11 cellular contexts compared by ENCODE assay signal in the genomic region with DNA sequence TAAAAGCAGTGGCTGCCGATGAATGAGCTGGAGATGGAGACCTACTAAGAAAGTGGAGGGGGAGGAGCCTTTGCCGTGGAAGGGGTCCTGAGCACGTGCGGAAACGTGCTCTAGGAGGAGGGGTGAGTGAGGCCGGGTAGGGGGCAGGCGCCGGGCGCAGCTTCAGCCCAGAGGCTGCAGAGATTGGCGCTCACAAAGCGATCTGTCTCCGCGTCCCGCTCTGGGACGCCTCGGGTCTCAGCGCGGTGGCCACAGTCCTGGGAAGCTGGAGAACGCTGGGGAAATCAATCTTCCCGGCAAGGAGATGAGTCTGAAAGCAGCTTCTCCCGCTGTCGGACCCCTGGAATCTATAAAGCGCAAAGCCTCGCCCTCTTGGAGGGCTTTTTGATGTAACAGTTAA. TPM values are rescaled to one million over a fixed set of nuclear protein-coding genes. Genes with fewer than 3 reads are reported as not detected.
DNase-seq lines count a peak whose midpoint lies in the region; ATAC-seq and TF ChIP-seq lines count a peak whose summit lies in the region.
"Had no signal": no experiment of that assay in that cellular context is flagged by ENCODE, and none has a peak within 500 bp of the region (broad histone marks: within the 10 kb centered on the region; RNA-seq: fewer than 3 reads in every experiment).

No MANE protein-coding gene starts in this region.

- H3K4me1 Mint-ChIP-seq in activated naive CD8-positive, alpha-beta T cell treated with anti-CD3 and anti-CD28 coated beads for 36 hours, result peaks cover 2% of the 10 kb centered on the region
- peaks cover 2% of the 10 kb centered on the region for H3K4me1 Mint-ChIP-seq in activated CD8-positive, alpha-beta T cell treated with anti-CD3 and anti-CD28 coated beads for 36 hours (ENCODE audit: low read depth)

- H3K27me3 ChIP-seq in stomach, result peaks cover 0 to 37% (median 28%) of the 10 kb centered on the region in 3 donors

- H3K9me3 Mint-ChIP-seq in activated naive CD8-positive, alpha-beta T cell treated with anti-CD3 and anti-CD28 coated beads for 36 hours, result no peaks in the 10 kb centered on the region
- H3K9me3 Mint-ChIP-seq in activated CD8-positive, alpha-beta T cell treated with anti-CD3 and anti-CD28 coated beads for 36 hours, result no peaks in the 10 kb centered on the region

- H3K27ac ChIP-seq in stomach, result peak overlapping the region in 3 of 5 donors; percentile 62 to 79 (median 65)

- TF ChIP-seq POLR2A in stomach (IDR thresholded peaks at IDR 0.05) (no peak), lower leg skin (IDR thresholded peaks at IDR 0.05) (no peak)

- TF ChIP-seq CTCF in GM20000 (IDR thresholded peaks at IDR 0.05; ENCODE audit: extremely low read depth, missing control alignments) (no peak), stomach (IDR thresholded peaks at IDR 0.05) (no peak), lower leg skin (IDR thresholded peaks at IDR 0.05) (no peak)
- no peak for TF ChIP-seq CTCF in activated CD8-positive, alpha-beta T cell treated with anti-CD3 and anti-CD28 coated beads for 36 hours (IDR thresholded peaks at IDR 0.05)

- intact Hi-C loops in stomach (cut with DNase I; ENCODE audit: low total_unique reads) (no loop called here), lower leg skin (cut with DNase I; ENCODE audit: low total_unique reads) (no loop called here)
- intact Hi-C loops in activated CD8-positive, alpha-beta T cell treated with anti-CD3 and anti-CD28 coated beads for 36 hours (cut with micrococcal nuclease), result loop anchor here (10.0 kb wide), 1 partner anchor 131 kb away; no protein-coding TSS in a partner anchor

- no peaks in the 10 kb centered on the region for H3K36me3 ChIP-seq in stomach

- peaks cover 0 to 17% (median 7%) of the 10 kb centered on the region in 4 donors for H3K9me3 ChIP-seq in stomach

- no peak for ATAC-seq in activated CD8-positive, alpha-beta T cell treated with anti-CD3 and anti-CD28 coated beads for 36 hours

- peak overlapping the region; percentile 46 to 54 (median 50) for H3K4me3 ChIP-seq in stomach
- H3K4me3 ChIP-seq in lower leg skin (ENCODE audit: low read depth, poor library complexity, severe bottlenecking), result no peak overlapping the region

- peaks cover 78% of the 10 kb centered on the region for H3K27me3 Mint-ChIP-seq in activated naive CD8-positive, alpha-beta T cell treated with anti-CD3 and anti-CD28 coated beads for 36 hours
- H3K27me3 Mint-ChIP-seq in activated CD8-positive, alpha-beta T cell treated with anti-CD3 and anti-CD28 coated beads for 36 hours, result peaks cover 37% of the 10 kb centered on the region

- H3K36me3 Mint-ChIP-seq in activated naive CD8-positive, alpha-beta T cell treated with anti-CD3 and anti-CD28 coated beads for 36 hours, result no peaks in the 10 kb centered on the region
- no peaks in the 10 kb centered on the region for H3K36me3 Mint-ChIP-seq in activated CD8-positive, alpha-beta T cell treated with anti-CD3 and anti-CD28 coated beads for 36 hours (ENCODE audit: low read depth)
- H3K36me3 Mint-ChIP-seq: IgD-negative memory B cell had no signal

- POLR2A ChIA-PET in activated CD8-positive, alpha-beta T cell treated with anti-CD3 and anti-CD28 coated beads for 36 hours (lab: Charles Lee), result no interaction called here

- DNase-seq in GM20000 (ENCODE audit: low spot score) (peak; percentile 38), iPS-NIHi11 (ENCODE audit: low spot score) (peak; percentile 45), stomach (no peak), DMS79 (lab: John Stamatoyannopoulos, UW) (no peak), lower leg skin (ENCODE audit: low spot score in 2 of 2) (no peak), GDM1 (lab: John Stamatoyannopoulos, UW) (no peak)
- DNase-seq in activated naive CD8-positive, alpha-beta T cell treated with anti-CD3 and anti-CD28 coated beads for 36 hours, result no peak
- DNase-seq in activated CD8-positive, alpha-beta T cell treated with anti-CD3 and anti-CD28 coated beads for 36 hours, result no peak
- DNase-seq: activated gamma-delta T cell treated with Interleukin-2 at 50 U/mL for 16 hours, SHP77 treated with DMSO at 0.1 percent for 48 hours had no signal

- WGBS in stomach, 5 donors, result 4 to 23% (median 7%) methylated on average over 13 to 24 of the region's 24 CpGs
- WGBS in lower leg skin, 2 donors, result 1 to 24% methylated on average over 16 to 24 of the region's 24 CpGs

- no peak for TF ChIP-seq EP300 in stomach (IDR thresholded peaks at IDR 0.05)

- no peak overlapping the region for H3K27ac Mint-ChIP-seq in activated naive CD8-positive, alpha-beta T cell treated with anti-CD3 and anti-CD28 coated beads for 36 hours
- no peak overlapping the region for H3K27ac Mint-ChIP-seq in activated CD8-positive, alpha-beta T cell treated with anti-CD3 and anti-CD28 coated beads for 36 hours
- H3K27ac Mint-ChIP-seq: IgD-negative memory B cell had no signal

- H3K4me3 Mint-ChIP-seq in activated naive CD8-positive, alpha-beta T cell treated with anti-CD3 and anti-CD28 coated beads for 36 hours, result peak overlapping the region; percentile 29
- no peak overlapping the region for H3K4me3 Mint-ChIP-seq in activated CD8-positive, alpha-beta T cell treated with anti-CD3 and anti-CD28 coated beads for 36 hours
- H3K4me3 Mint-ChIP-seq: IgD-negative memory B cell had no signal

- peaks cover 0 to 16% (median 12%) of the 10 kb centered on the region in 4 donors for H3K4me1 ChIP-seq in stomach

- CTCF ChIA-PET in activated CD8-positive, alpha-beta T cell treated with anti-CD3 and anti-CD28 coated beads for 36 hours (lab: Charles Lee), result interaction anchor here (1.4 kb wide), 1 partner anchor 11 kb away, joined by 3 read pairs; no protein-coding TSS in a partner anchor

RNA-seq across cellular contexts. Expression of a gene that starts 0.5 kb away (rescaled TPM):
- not detected for total RNA-seq in activated naive CD8-positive, alpha-beta T cell treated with anti-CD3 and anti-CD28 coated beads for 36 hours
- total RNA-seq in stomach (10 to 100 TPM in 3 of 5 donors, 1 to 10 TPM in 2; 8.5 to 26.4 (median 19.1) TPM), lower leg skin (1 to 10 TPM; 2.7 to 9.1 (median 4.3) TPM)
- polyA plus RNA-seq in stomach, result 1 to 10 TPM; 2.2 to 6.9 (median 3.9) TPM
- total RNA-seq in activated CD8-positive, alpha-beta T cell treated with anti-CD3 and anti-CD28 coated beads for 36 hours, result not detected

Comparison
In these comparisons a context has a peak if more than half of its experiments do, and no peak if none do; other contexts are left out.
1. DNase-seq: peak in GM20000 (single experiment) and iPS-NIHi11 (single experiment); none in activated naive CD8-positive, alpha-beta T cell treated with anti-CD3 and anti-CD28 coated beads for 36 hours (single experiment), stomach (single experiment), activated CD8-positive, alpha-beta T cell treated with anti-CD3 and anti-CD28 coated beads for 36 hours (single experiment), DMS79 (single experiment), lower leg skin (0 of 2) and GDM1 (single experiment).